In the genomic region with DNA sequence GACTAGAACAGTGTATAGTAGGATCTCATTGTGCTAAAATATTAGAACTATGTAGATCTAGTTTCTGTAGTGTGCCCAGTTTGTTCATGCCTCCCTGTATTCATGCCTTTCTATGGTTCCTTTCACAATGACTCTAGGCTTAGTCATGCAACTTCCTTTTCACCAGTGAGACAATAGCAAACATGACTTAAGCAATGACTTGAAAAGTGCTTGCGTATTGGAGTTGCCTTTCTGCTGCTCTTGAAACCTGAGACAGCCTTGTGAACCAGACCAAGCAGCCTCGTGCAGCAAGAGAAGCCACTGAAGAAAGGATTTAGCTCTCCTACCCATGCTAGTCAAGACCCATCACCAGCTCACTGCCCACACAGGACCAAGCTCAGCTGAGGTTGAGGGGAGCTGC, we compare ENCODE assay signal across 11 cellular contexts.
DNase-seq lines count a peak whose midpoint lies in the region; ATAC-seq and TF ChIP-seq lines count a peak whose summit lies in the region.
"Had no signal": no experiment of that assay in that cellular context is flagged by ENCODE, and none has a peak within 500 bp of the region (broad histone marks: within the 10 kb centered on the region; RNA-seq: fewer than 3 reads in every experiment).

No MANE protein-coding gene starts in this region.

- no peaks in the 10 kb centered on the region for H3K27me3 ChIP-seq in CD8-positive, alpha-beta memory T cell (ENCODE audit: insufficient read depth, low read length, poor library complexity, severe bottlenecking)

- H3K36me3 ChIP-seq in CD8-positive, alpha-beta memory T cell (ENCODE audit: insufficient read depth, low read length), result no peaks in the 10 kb centered on the region

- TF ChIP-seq CTCF in choroid plexus epithelial cell (conservative IDR thresholded peaks at IDR 0.05; ENCODE audit: low read depth, low read length), result no peak

- H3K27ac Mint-ChIP-seq in CD8-positive, alpha-beta memory T cell, result no peak overlapping the region

- H3K36me3 Mint-ChIP-seq in CD8-positive, alpha-beta memory T cell, result no peaks in the 10 kb centered on the region

- DNase-seq in 8988T (peak; percentile 35), HS-5 (ENCODE audit: low read depth) (peak; percentile 94), choroid plexus epithelial cell (ENCODE audit: low read depth) (peak; percentile 98), NCI-H1694 (lab: John Stamatoyannopoulos, UW) (no peak)
- no peak for DNase-seq in CD8-positive, alpha-beta memory T cell
- DNase-seq: NCI-H1694 treated with DMSO at 0.1 percent for 48 hours had no signal

- CTCF ChIA-PET in CD8-positive, alpha-beta memory T cell (lab: Charles Lee), result no interaction called here

- H3K4me3 ChIP-seq in choroid plexus epithelial cell (ENCODE audit: low read depth, low read length), result no peak overlapping the region
- no peak overlapping the region for H3K4me3 ChIP-seq in CD8-positive, alpha-beta memory T cell (ENCODE audit: low read length)
- H3K4me3 ChIP-seq: skin epidermis had no signal

- H3K4me1 Mint-ChIP-seq in CD8-positive, alpha-beta memory T cell, result no peaks in the 10 kb centered on the region

- no peak overlapping the region for H3K4me3 Mint-ChIP-seq in CD8-positive, alpha-beta memory T cell

- H3K27me3 Mint-ChIP-seq in CD8-positive, alpha-beta memory T cell, result no peaks in the 10 kb centered on the region

- ATAC-seq in GM19467 (IDR thresholded peaks at IDR 0.05; ENCODE audit: unreplicated experiment), result peak; percentile 56
- ATAC-seq in GM21381 (IDR thresholded peaks at IDR 0.05; ENCODE audit: unreplicated experiment), result no peak
- ATAC-seq in HG03439 (IDR thresholded peaks at IDR 0.05; ENCODE audit: unreplicated experiment), result no peak

- H3K9me3 Mint-ChIP-seq in CD8-positive, alpha-beta memory T cell, result peaks cover 12 to 27% (median 18%) of the 10 kb centered on the region in 5 donors

- no peak overlapping the region for H3K27ac ChIP-seq in CD8-positive, alpha-beta memory T cell (ENCODE audit: low read depth, low read length)
- H3K27ac ChIP-seq: C4-2B, skin epidermis had no signal

- H3K4me1 ChIP-seq in CD8-positive, alpha-beta memory T cell (ENCODE audit: insufficient read depth, low read length), result no peaks in the 10 kb centered on the region

- POLR2A ChIA-PET in CD8-positive, alpha-beta memory T cell (lab: Charles Lee), result no interaction called here

- no peaks in the 10 kb centered on the region for H3K9me3 ChIP-seq in CD8-positive, alpha-beta memory T cell (ENCODE audit: low read length)

Comparison
In these comparisons a context has a peak if more than half of its experiments do, and no peak if none do; other contexts are left out.
1. DNase-seq: peak in 8988T (single experiment), HS-5 (single experiment) and choroid plexus epithelial cell (single experiment); none in CD8-positive, alpha-beta memory T cell (0 of 5) and NCI-H1694 (single experiment).